In genomic region chr12:26460361-26460760, GRCh38 we compare ENCODE assay signal across 29 cellular contexts.
"Had no signal": no experiment of that assay in that cellular context is flagged by ENCODE, and none has a peak within 500 bp of the region (broad histone marks: within the 10 kb centered on the region; RNA-seq: fewer than 3 reads in every experiment).

No MANE protein-coding gene starts in this region.

- H3K79me2 ChIP-seq: hepatocyte had no signal

- H3K9me3 ChIP-seq: adrenal gland, body of pancreas, gastrocnemius medialis, pancreas, tibial nerve had no signal

- H3K4me3 ChIP-seq: adrenal gland, body of pancreas, gastrocnemius medialis, hepatocyte, pancreas, tibial nerve had no signal

- H3K4me1 ChIP-seq: gastrocnemius medialis, tibial nerve had no signal

- H3K36me3 ChIP-seq: gastrocnemius medialis, pancreas, WERI-Rb-1 had no signal

- H3K27me3 Mint-ChIP-seq: activated naive CD8-positive, alpha-beta T cell treated with anti-CD3 and anti-CD28 coated beads for 36 hours; effector memory CD8-positive, alpha-beta T cell; naive B cell; stimulated activated naive B cell treated with anti-CD40 and anti-IgM and Interleukin-4, amounts not matched to agents 10 μg/mL and 1 μg/mL and 100 μg/mL, for 72 hours had no signal

- DNase-seq: activated CD4-positive, alpha-beta T cell treated with anti-CD3 and anti-CD28 coated beads for 48 hours; activated CD4-positive, alpha-beta T cell treated with anti-CD3 and anti-CD28 coated beads, Interleukin-2, amount 50 U/mL, for 48 hours; activated CD8-positive, alpha-beta memory T cell treated with anti-CD3 and anti-CD28 coated beads, Interleukin-2, amount 50 U/mL, for 4 hours; activated effector memory CD4-positive, alpha-beta T cell treated with anti-CD3 and anti-CD28 coated beads, Interleukin-2, amount 50 U/mL, for 16 hours; activated naive CD4-positive, alpha-beta T cell treated with anti-CD3 and anti-CD28 coated beads for 36 hours; activated naive CD8-positive, alpha-beta T cell treated with anti-CD3 and anti-CD28 coated beads for 36 hours; activated T-cell treated with anti-CD3 and anti-CD28 coated beads, Interleukin-2, amount 50 U/mL, for 1 hour; adrenal gland; aorta; body of pancreas; cortex of kidney; effector memory CD8-positive, alpha-beta T cell; erythroblast; gastrocnemius medialis; islet precursor cell; left cardiac atrium; left ventricle myocardium superior; naive B cell; pancreas; right cardiac atrium; stimulated activated CD4-positive, alpha-beta T cell treated with anti-CD3 and anti-CD28 coated beads, Interleukin-15, amount 100 ng/mL, for 24 hours; stimulated activated CD4-positive, alpha-beta T cell treated with anti-CD3 and anti-CD28 coated beads, Interleukin-2, amount 100 ng/mL, for 24 hours; stimulated activated naive B cell treated with anti-CD40 and anti-IgM and Interleukin-4, amounts not matched to agents 10 μg/mL and 1 μg/mL and 100 μg/mL, for 72 hours; WERI-Rb-1 had no signal

- H2AFZ ChIP-seq: hepatocyte had no signal

- H3K4me3 Mint-ChIP-seq: activated naive CD4-positive, alpha-beta T cell treated with anti-CD3 and anti-CD28 coated beads for 36 hours; activated naive CD8-positive, alpha-beta T cell treated with anti-CD3 and anti-CD28 coated beads for 36 hours; activated T-helper 1 cell treated with anti-CD3 and anti-CD28 coated beads, Interleukin-12 subunit alpha, Interleukin-12 subunit beta, Interleukin-2, Interleukin-4 antibody, amounts not matched to agents 30 ng/mL and 10 ng/mL and 1 ng/mL, durations not matched to agents 14 hours and 24 hours and 36 hours; effector memory CD8-positive, alpha-beta T cell; naive B cell; stimulated activated naive B cell treated with anti-CD40 and anti-IgM and Interleukin-4, amounts not matched to agents 10 μg/mL and 1 μg/mL and 100 μg/mL, for 72 hours; T-helper 2 cell treated with Interferon-gamma antibody and Interleukin-4, amounts not matched to agents 5 μg/mL and 100 μg/mL, for 36 hours had no signal

- H3K9me3 Mint-ChIP-seq: activated naive CD4-positive, alpha-beta T cell treated with anti-CD3 and anti-CD28 coated beads for 36 hours; activated naive CD8-positive, alpha-beta T cell treated with anti-CD3 and anti-CD28 coated beads for 36 hours; activated T-helper 1 cell treated with anti-CD3 and anti-CD28 coated beads, Interleukin-12 subunit alpha, Interleukin-12 subunit beta, Interleukin-2, Interleukin-4 antibody, amounts not matched to agents 30 ng/mL and 10 ng/mL and 1 ng/mL, durations not matched to agents 14 hours and 24 hours and 36 hours; effector memory CD8-positive, alpha-beta T cell; stimulated activated naive B cell treated with anti-CD40 and anti-IgM and Interleukin-4, amounts not matched to agents 10 μg/mL and 1 μg/mL and 100 μg/mL, for 72 hours; T-helper 2 cell treated with Interferon-gamma antibody and Interleukin-4, amounts not matched to agents 5 μg/mL and 100 μg/mL, for 36 hours had no signal

- ATAC-seq: activated CD4-positive, CD25-positive, alpha-beta regulatory T cell treated with anti-CD3 and anti-CD28 coated beads, Interleukin-2, amount 50 U/mL, for 24 hours; body of pancreas; effector memory CD8-positive, alpha-beta T cell; gastrocnemius medialis; left cardiac atrium; left ventricle myocardium superior; pancreas; right cardiac atrium; stimulated activated naive B cell treated with anti-CD40 and anti-IgM and Interleukin-4, amounts not matched to agents 10 μg/mL and 1 μg/mL and 100 μg/mL, for 72 hours had no signal

- H3K27ac ChIP-seq: adrenal gland, body of pancreas, gastrocnemius medialis, hepatocyte, pancreas, tibial nerve, WERI-Rb-1 had no signal

- H3K4me1 Mint-ChIP-seq: activated naive CD8-positive, alpha-beta T cell treated with anti-CD3 and anti-CD28 coated beads for 36 hours had no signal

- H3K4me2 ChIP-seq: hepatocyte had no signal

- H3K27me3 ChIP-seq: adrenal gland, body of pancreas, gastrocnemius medialis, hepatocyte, pancreas, tibial nerve had no signal

- H3K27ac Mint-ChIP-seq: activated naive CD4-positive, alpha-beta T cell treated with anti-CD3 and anti-CD28 coated beads for 36 hours; activated naive CD8-positive, alpha-beta T cell treated with anti-CD3 and anti-CD28 coated beads for 36 hours; activated T-helper 1 cell treated with anti-CD3 and anti-CD28 coated beads, Interleukin-12 subunit alpha, Interleukin-12 subunit beta, Interleukin-2, Interleukin-4 antibody, amounts not matched to agents 30 ng/mL and 10 ng/mL and 1 ng/mL, durations not matched to agents 14 hours and 24 hours and 36 hours; naive B cell; stimulated activated naive B cell treated with anti-CD40 and anti-IgM and Interleukin-4, amounts not matched to agents 10 μg/mL and 1 μg/mL and 100 μg/mL, for 72 hours; T-helper 2 cell treated with Interferon-gamma antibody and Interleukin-4, amounts not matched to agents 5 μg/mL and 100 μg/mL, for 36 hours had no signal
